ENCODE assay signal across 1 cellular context in the genomic region with DNA sequence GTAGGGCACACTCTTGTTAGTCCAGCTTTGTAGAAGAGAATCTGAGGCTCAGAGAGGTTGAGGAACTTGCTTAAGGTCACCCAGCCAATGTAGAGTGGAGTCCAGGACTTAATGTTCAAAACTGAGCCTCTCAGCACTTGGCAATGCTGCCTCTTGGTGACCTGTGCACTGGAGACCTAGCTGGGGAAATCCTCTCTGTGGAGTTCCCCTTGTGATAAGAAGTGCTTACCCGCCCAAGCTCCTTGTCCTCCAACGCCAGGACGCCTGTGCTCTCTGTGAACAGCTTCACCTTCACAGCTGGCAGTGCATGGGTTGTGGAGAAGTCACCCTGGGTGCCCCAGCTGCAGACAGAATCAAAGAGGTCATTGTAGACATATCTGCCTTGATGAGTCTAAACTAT.
TF ChIP-seq lines count a peak whose summit lies in the region.

No MANE protein-coding gene starts in this region.

TF ChIP-seq in GM12878, 131 proteins besides CTCF, POLR2A, EP300 and RAD21 (continued from another document):
- TF ChIP-seq, protein P1, sequence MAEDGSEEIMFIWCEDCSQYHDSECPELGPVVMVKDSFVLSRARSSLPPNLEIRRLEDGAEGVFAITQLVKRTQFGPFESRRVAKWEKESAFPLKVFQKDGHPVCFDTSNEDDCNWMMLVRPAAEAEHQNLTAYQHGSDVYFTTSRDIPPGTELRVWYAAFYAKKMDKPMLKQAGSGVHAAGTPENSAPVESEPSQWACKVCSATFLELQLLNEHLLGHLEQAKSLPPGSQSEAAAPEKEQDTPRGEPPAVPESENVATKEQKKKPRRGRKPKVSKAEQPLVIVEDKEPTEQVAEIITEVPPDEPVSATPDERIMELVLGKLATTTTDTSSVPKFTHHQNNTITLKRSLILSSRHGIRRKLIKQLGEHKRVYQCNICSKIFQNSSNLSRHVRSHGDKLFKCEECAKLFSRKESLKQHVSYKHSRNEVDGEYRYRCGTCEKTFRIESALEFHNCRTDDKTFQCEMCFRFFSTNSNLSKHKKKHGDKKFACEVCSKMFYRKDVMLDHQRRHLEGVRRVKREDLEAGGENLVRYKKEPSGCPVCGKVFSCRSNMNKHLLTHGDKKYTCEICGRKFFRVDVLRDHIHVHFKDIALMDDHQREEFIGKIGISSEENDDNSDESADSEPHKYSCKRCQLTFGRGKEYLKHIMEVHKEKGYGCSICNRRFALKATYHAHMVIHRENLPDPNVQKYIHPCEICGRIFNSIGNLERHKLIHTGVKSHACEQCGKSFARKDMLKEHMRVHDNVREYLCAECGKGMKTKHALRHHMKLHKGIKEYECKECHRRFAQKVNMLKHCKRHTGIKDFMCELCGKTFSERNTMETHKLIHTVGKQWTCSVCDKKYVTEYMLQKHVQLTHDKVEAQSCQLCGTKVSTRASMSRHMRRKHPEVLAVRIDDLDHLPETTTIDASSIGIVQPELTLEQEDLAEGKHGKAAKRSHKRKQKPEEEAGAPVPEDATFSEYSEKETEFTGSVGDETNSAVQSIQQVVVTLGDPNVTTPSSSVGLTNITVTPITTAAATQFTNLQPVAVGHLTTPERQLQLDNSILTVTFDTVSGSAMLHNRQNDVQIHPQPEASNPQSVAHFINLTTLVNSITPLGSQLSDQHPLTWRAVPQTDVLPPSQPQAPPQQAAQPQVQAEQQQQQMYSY (CRISPR knock-in tag; IDR thresholded peaks at IDR 0.05) = no peak
